ENCODE assay signal across 10 cellular contexts in genomic region chr10:119896937-119897336, GRCh38. TPM values are rescaled to one million over a fixed set of nuclear protein-coding genes. Genes with fewer than 3 reads are reported as not detected.
DNase-seq lines count a peak whose midpoint lies in the region; ATAC-seq, FAIRE-seq and TF ChIP-seq lines count a peak whose summit lies in the region.
"Had no signal": no experiment of that assay in that cellular context is flagged by ENCODE, and none has a peak within 500 bp of the region (broad histone marks: within the 10 kb centered on the region; RNA-seq: fewer than 3 reads in every experiment).

No MANE protein-coding gene starts in this region.

- no peaks in the 10 kb centered on the region; a peak in 1 of 5 replicates for H3K27me3 ChIP-seq in HepG2 (ENCODE audit: control insufficient read depth in 1 of 2, insufficient read depth in 2 of 2, low read length in 2 of 2)
- H3K27me3 ChIP-seq in thyroid gland: no peaks in the 10 kb centered on the region
- H3K27me3 ChIP-seq: suprapubic skin had no signal

- no peak for FAIRE-seq in HepG2 (lab: Jason Lieb, UNC)

- no TSS peak for BruUV-seq in HepG2 (replicated peaks; lab: Mats Ljungman, UMichigan)

- no peak for TF ChIP-seq RAD21 in HepG2 (CRISPR knock-in tag; IDR thresholded peaks at IDR 0.05)

- TF ChIP-seq CTCF in chondrocyte (IDR thresholded peaks at IDR 0.05) (no peak), HepG2 (CRISPR knock-in tag; IDR thresholded peaks at IDR 0.05) (no peak), thyroid gland (IDR thresholded peaks at IDR 0.05) (no peak)

- H3K27me3 Mint-ChIP-seq in chondrocyte (ENCODE audit: low read depth): no peaks in the 10 kb centered on the region

- no peak overlapping the region for H2AFZ ChIP-seq in HepG2 (ENCODE audit: low read length)

- peaks cover 5% of the 10 kb centered on the region for H3K36me3 Mint-ChIP-seq in chondrocyte (ENCODE audit: low read depth)

- H3K9me3 ChIP-seq in HepG2 (ENCODE audit: low read length) (no peaks in the 10 kb centered on the region), thyroid gland (no peaks in the 10 kb centered on the region)
- H3K9me3 ChIP-seq: suprapubic skin had no signal

- H3K27ac Mint-ChIP-seq in chondrocyte (ENCODE audit: unreplicated experiment): peak overlapping the region; percentile 82

- H3K4me2 ChIP-seq in HepG2 (ENCODE audit: low read depth, low read length): peak overlapping the region; percentile 72

- ATAC-seq in HepG2: peak; percentile 12; the same call in 1 of the 3 replicates
- ATAC-seq in HG03039 (IDR thresholded peaks at IDR 0.05; ENCODE audit: unreplicated experiment): no peak
- ATAC-seq: sciatic nerve had no signal

- TF ChIP-seq EP300 in HepG2 (IDR thresholded peaks at IDR 0.05; ENCODE audit: low read depth in 2 of 2, low read length in 2 of 2): no peak
- no peak for TF ChIP-seq EP300 in HepG2 (CRISPR knock-in tag; IDR thresholded peaks at IDR 0.05; ENCODE audit: borderline replicate concordance)

- in situ Hi-C loops in HepG2 (cut with HindIII; ENCODE audit: extremely low pct_ligation_motif_present, low pct_unique_long_range_greater_than_20kb): no loop called here

- DNase-seq in LHCN-M2 (ENCODE audit: low read depth) (peak; percentile 12), chondrocyte (ENCODE audit: low spot score) (no peak), HepG2 (ENCODE audit: low spot score) (peak; percentile 41), thyroid gland (peak; percentile 77 to 83), superior temporal gyrus (ENCODE audit: extremely low spot score) (no peak), germinal center (ENCODE audit: low spot score) (no peak)

- H3K4me3 Mint-ChIP-seq in chondrocyte (ENCODE audit: unreplicated experiment): no peak overlapping the region

- peak overlapping the region; percentile 69 for H3K27ac ChIP-seq in HepG2 (ENCODE audit: extremely low read length, insufficient read depth, low read length)
- H3K27ac ChIP-seq in thyroid gland: peak overlapping the region in 2 of 3 donors; percentile 10
- H3K27ac ChIP-seq: SK-N-MC, suprapubic skin had no signal

- H3K36me3 ChIP-seq in HepG2 (replicated peaks in 1 of 2; ENCODE audit: control insufficient read depth in 1 of 2, insufficient read depth in 2 of 2, low read length in 2 of 2): peaks cover 9 to 18% of the 10 kb centered on the region in 2 experiments
- peaks cover 4 to 10% of the 10 kb centered on the region in 2 donors for H3K36me3 ChIP-seq in thyroid gland

- POLR2A ChIA-PET in HepG2 (lab: Yijun Ruan, JAX): interaction anchor here (3.0 kb wide), 1 partner anchor 24 kb away, joined by 21 read pairs; the partner anchor contains the start of gene MCMBP

- H3K4me3 ChIP-seq in HepG2 (replicated peaks in 1 of 3; ENCODE audit: insufficient read depth in 1 of 3, low read depth in 2 of 3, low read length in 3 of 3): peak overlapping the region in 2 of 3 experiments; percentile 14 to 43; a peak in 4 of 6 replicates
- H3K4me3 ChIP-seq in thyroid gland (replicated peaks in 1 of 3): no peak overlapping the region
- H3K4me3 ChIP-seq: SK-N-MC, suprapubic skin had no signal

- CTCF ChIA-PET in HepG2 (lab: Yijun Ruan, JAX; ENCODE audit: low intra/inter-chr PET ratio, low total read pairs): no interaction called here

- H3K9ac ChIP-seq in HepG2 (ENCODE audit: insufficient read depth, low read depth, low read length): peak overlapping the region; percentile 14; the same call in 1 of the 2 replicates

- H4K20me1 ChIP-seq in HepG2 (ENCODE audit: insufficient read depth, low read length): peaks cover 16% of the 10 kb centered on the region

- peaks cover 45% of the 10 kb centered on the region for H3K4me1 Mint-ChIP-seq in chondrocyte (ENCODE audit: low read depth)

- no peaks in the 10 kb centered on the region for H3K9me3 Mint-ChIP-seq in chondrocyte (ENCODE audit: low read depth)

- H3K4me1 ChIP-seq in HepG2 (ENCODE audit: insufficient read depth, low read length) (peaks cover 72% of the 10 kb centered on the region), thyroid gland (peaks cover 31 to 37% of the 10 kb centered on the region in 2 donors)

- intact Hi-C loops in HepG2 (cut with micrococcal nuclease; ENCODE audit: unreplicated experiment) (no loop called here), thyroid gland (cut with DNase I) (no loop called here)

- H3K79me2 ChIP-seq in HepG2 (ENCODE audit: insufficient read depth, low read length): peaks cover 82% of the 10 kb centered on the region

- no peak for TF ChIP-seq POLR2A in HepG2 (IDR thresholded peaks at IDR 0.05; ENCODE audit: insufficient read depth in 1 of 2, low read depth in 2 of 2, low read length in 2 of 2)
- no peak for TF ChIP-seq POLR2A in thyroid gland (IDR thresholded peaks at IDR 0.05)

- WGBS in HepG2 (ENCODE audit: low lambda C conversion rate): 21% methylated on average over 4 of the region's 4 CpGs
- WGBS in thyroid gland, 2 donors: 40% methylated on average over 4 of the region's 4 CpGs

TF ChIP-seq in HepG2, 621 proteins besides CTCF, POLR2A, EP300 and RAD21 (continues in another document):
- TF ChIP-seq ZSCAN12 (CRISPR knock-in tag; IDR thresholded peaks at IDR 0.05): no peak
- TF ChIP-seq PCBP1 (IDR thresholded peaks at IDR 0.05; ENCODE audit: borderline replicate concordance, low read depth, low read length): no peak
- TF ChIP-seq CBX5 (CRISPR knock-in tag; IDR thresholded peaks at IDR 0.05; ENCODE audit: borderline replicate concordance): no peak
- TF ChIP-seq ZNF362 (CRISPR knock-in tag; IDR thresholded peaks at IDR 0.05; ENCODE audit: borderline replicate concordance): no peak
- TF ChIP-seq HOXA7 (CRISPR knock-in tag; IDR thresholded peaks at IDR 0.05): no peak

RNA-seq across cellular contexts. Expression of gene SEC23IP, which starts 4.4 kb away (rescaled TPM):
- total RNA-seq in LHCN-M2 (2014; rRNA removed) (24.2 and 28.5 TPM in 2 replicates), chondrocyte (65.2 to 90.3 TPM (median 70.0 TPM) in 3 replicates), HepG2 (2016; rRNA removed; fragmentation: Illumina TruSeq; extraction: Trizol) (57.7 and 84.4 TPM in 2 replicates), thyroid gland (10 to 100 TPM; 16.0 to 34.0 (median 32.7) TPM)
- polyA plus RNA-seq in LHCN-M2 (2012): 26.1 TPM
- total RNA-seq in HepG2 (2016; cell fraction: cytosol; rRNA removed; fragmentation: Illumina TruSeq; extraction: Trizol; ENCODE audit: low read depth): 9.5 and 11.1 TPM in 2 replicates
- 61.6 and 82.9 TPM in 2 replicates for total RNA-seq in HepG2 (2016; cell fraction: insoluble cytoplasmic fraction; rRNA removed; fragmentation: Illumina TruSeq; extraction: Trizol)
- 21.4 and 27.3 TPM in 2 replicates for total RNA-seq in HepG2 (2016; cell fraction: membrane; rRNA removed; fragmentation: Illumina TruSeq; extraction: Trizol)
- 37.5 and 40.7 TPM in 2 replicates for total RNA-seq in HepG2 (2016; cell fraction: nucleus; rRNA removed; fragmentation: Illumina TruSeq; extraction: Trizol)
- 27.2 and 32.3 TPM in 2 replicates for polyA plus RNA-seq in HepG2 (2011; rRNA removed)
- polyA plus RNA-seq in HepG2 (2011; cell fraction: cytosol; rRNA removed): 20.8 and 24.8 TPM in 2 replicates
- 26.2 and 30.7 TPM in 2 replicates for polyA plus RNA-seq in HepG2 (2011; cell fraction: nucleus; rRNA removed)
- 29.8 and 41.2 TPM in 2 replicates for polyA plus RNA-seq in HepG2 (2012)
- polyA plus RNA-seq in HepG2 (2016; cell fraction: cytosol; fragmentation: Illumina TruSeq; extraction: Trizol; ENCODE audit: low read depth): 2.7 and 3.6 TPM in 2 replicates
- 75.5 and 79.2 TPM in 2 replicates for polyA plus RNA-seq in HepG2 (2016; cell fraction: insoluble cytoplasmic fraction; fragmentation: Illumina TruSeq; extraction: Trizol; ENCODE audit: low read depth)
- polyA plus RNA-seq in HepG2 (2016; cell fraction: membrane; fragmentation: Illumina TruSeq; extraction: Trizol; ENCODE audit: low read depth): 7.8 and 9.4 TPM in 2 replicates
- 34.9 and 41.1 TPM in 2 replicates for polyA plus RNA-seq in HepG2 (2016; cell fraction: nucleus; fragmentation: Illumina TruSeq; extraction: Trizol; ENCODE audit: insufficient read depth, low read depth)
- polyA minus RNA-seq in HepG2 (2011; rRNA and poly(A)+ RNA removed; ENCODE audit: low replicate concordance): 110 and 131 TPM in 2 replicates
- 45.9 and 60.1 TPM in 2 replicates for polyA minus RNA-seq in HepG2 (2011; cell fraction: cytosol; rRNA and poly(A)+ RNA removed)
- 47.7 and 48.2 TPM in 2 replicates for polyA minus RNA-seq in HepG2 (2011; cell fraction: nucleus; rRNA and poly(A)+ RNA removed)

RNA-seq across cellular contexts. Expression of gene MCMBP, which starts 24.3 kb away (rescaled TPM):
- total RNA-seq in LHCN-M2 (2014; rRNA removed) (68.0 and 80.1 TPM in 2 replicates), chondrocyte (43.9 to 52.6 TPM (median 45.1 TPM) in 3 replicates), HepG2 (2016; rRNA removed; fragmentation: Illumina TruSeq; extraction: Trizol) (62.4 and 71.8 TPM in 2 replicates), thyroid gland (10 to 100 TPM; 44.3 to 79.1 (median 59.0) TPM)
- 28.0 TPM for polyA plus RNA-seq in LHCN-M2 (2012)
- total RNA-seq in HepG2 (2016; cell fraction: cytosol; rRNA removed; fragmentation: Illumina TruSeq; extraction: Trizol; ENCODE audit: low read depth): 8.5 and 9.5 TPM in 2 replicates
- 61.6 and 74.1 TPM in 2 replicates for total RNA-seq in HepG2 (2016; cell fraction: insoluble cytoplasmic fraction; rRNA removed; fragmentation: Illumina TruSeq; extraction: Trizol)
- 20.8 and 21.4 TPM in 2 replicates for total RNA-seq in HepG2 (2016; cell fraction: membrane; rRNA removed; fragmentation: Illumina TruSeq; extraction: Trizol)
- 36.7 and 40.4 TPM in 2 replicates for total RNA-seq in HepG2 (2016; cell fraction: nucleus; rRNA removed; fragmentation: Illumina TruSeq; extraction: Trizol)
- 30.2 and 35.7 TPM in 2 replicates for polyA plus RNA-seq in HepG2 (2011; rRNA removed)
- 25.1 and 34.5 TPM in 2 replicates for polyA plus RNA-seq in HepG2 (2011; cell fraction: cytosol; rRNA removed)
- polyA plus RNA-seq in HepG2 (2011; cell fraction: nucleus; rRNA removed): 15.4 and 17.1 TPM in 2 replicates
- polyA plus RNA-seq in HepG2 (2012): 32.4 and 37.2 TPM in 2 replicates
- polyA plus RNA-seq in HepG2 (2016; cell fraction: cytosol; fragmentation: Illumina TruSeq; extraction: Trizol; ENCODE audit: low read depth): 3.7 and 3.9 TPM in 2 replicates
- 61.3 and 62.2 TPM in 2 replicates for polyA plus RNA-seq in HepG2 (2016; cell fraction: insoluble cytoplasmic fraction; fragmentation: Illumina TruSeq; extraction: Trizol; ENCODE audit: low read depth)
- polyA plus RNA-seq in HepG2 (2016; cell fraction: membrane; fragmentation: Illumina TruSeq; extraction: Trizol; ENCODE audit: low read depth): 10.4 and 11.4 TPM in 2 replicates
- 40.7 and 46.5 TPM in 2 replicates for polyA plus RNA-seq in HepG2 (2016; cell fraction: nucleus; fragmentation: Illumina TruSeq; extraction: Trizol; ENCODE audit: insufficient read depth, low read depth)
- polyA minus RNA-seq in HepG2 (2011; rRNA and poly(A)+ RNA removed; ENCODE audit: low replicate concordance): 35.0 and 101 TPM in 2 replicates
- polyA minus RNA-seq in HepG2 (2011; cell fraction: cytosol; rRNA and poly(A)+ RNA removed): 29.6 and 29.9 TPM in 2 replicates
- polyA minus RNA-seq in HepG2 (2011; cell fraction: nucleus; rRNA and poly(A)+ RNA removed): 36.1 and 39.2 TPM in 2 replicates

Comparison
In these comparisons a context has a peak if more than half of its experiments do, and no peak if none do; other contexts are left out.
1. DNase-seq: peak in LHCN-M2 (single experiment), HepG2 (single experiment) and thyroid gland (2 of 2); none in chondrocyte (single experiment), superior temporal gyrus (single experiment) and germinal center (single experiment).
2. H3K4me3 ChIP-seq: peak in HepG2 (2 of 3); none in thyroid gland (0 of 3).